1 cellular context compared by ENCODE assay signal in the genomic region with DNA sequence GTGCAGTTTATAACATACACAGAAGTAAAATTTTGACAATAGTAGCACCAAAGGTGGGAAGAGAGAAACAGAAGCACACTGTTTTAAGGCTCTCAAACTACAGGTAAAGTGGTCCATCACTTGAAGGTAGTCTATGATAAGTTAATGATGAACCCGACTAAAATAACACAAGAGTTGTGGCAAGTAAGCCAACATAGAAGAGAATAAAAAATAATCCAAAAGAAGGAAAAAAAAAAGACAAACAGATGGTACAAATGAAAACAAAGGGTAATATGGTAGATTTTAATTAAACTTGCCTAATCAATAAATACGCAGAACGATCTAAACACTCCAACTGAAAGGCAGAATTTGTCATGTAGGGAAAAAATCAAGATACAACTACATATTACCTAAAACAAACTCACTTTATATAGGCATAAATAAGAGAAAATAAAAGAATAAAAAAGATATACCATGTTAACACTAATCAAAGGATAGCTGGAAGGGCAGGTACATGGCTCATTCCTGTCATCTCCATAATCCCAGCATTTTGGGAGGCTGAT.
TF ChIP-seq lines count a peak whose summit lies in the region.

No MANE protein-coding gene starts in this region.

TF ChIP-seq in K562, 482 proteins besides CTCF, POLR2A, EP300 and RAD21:
- TF ChIP-seq SUPT5H (IDR thresholded peaks at IDR 0.05) = peak; percentile 37; the same call in 1 of the 2 replicates
- TF ChIP-seq, protein P1, sequence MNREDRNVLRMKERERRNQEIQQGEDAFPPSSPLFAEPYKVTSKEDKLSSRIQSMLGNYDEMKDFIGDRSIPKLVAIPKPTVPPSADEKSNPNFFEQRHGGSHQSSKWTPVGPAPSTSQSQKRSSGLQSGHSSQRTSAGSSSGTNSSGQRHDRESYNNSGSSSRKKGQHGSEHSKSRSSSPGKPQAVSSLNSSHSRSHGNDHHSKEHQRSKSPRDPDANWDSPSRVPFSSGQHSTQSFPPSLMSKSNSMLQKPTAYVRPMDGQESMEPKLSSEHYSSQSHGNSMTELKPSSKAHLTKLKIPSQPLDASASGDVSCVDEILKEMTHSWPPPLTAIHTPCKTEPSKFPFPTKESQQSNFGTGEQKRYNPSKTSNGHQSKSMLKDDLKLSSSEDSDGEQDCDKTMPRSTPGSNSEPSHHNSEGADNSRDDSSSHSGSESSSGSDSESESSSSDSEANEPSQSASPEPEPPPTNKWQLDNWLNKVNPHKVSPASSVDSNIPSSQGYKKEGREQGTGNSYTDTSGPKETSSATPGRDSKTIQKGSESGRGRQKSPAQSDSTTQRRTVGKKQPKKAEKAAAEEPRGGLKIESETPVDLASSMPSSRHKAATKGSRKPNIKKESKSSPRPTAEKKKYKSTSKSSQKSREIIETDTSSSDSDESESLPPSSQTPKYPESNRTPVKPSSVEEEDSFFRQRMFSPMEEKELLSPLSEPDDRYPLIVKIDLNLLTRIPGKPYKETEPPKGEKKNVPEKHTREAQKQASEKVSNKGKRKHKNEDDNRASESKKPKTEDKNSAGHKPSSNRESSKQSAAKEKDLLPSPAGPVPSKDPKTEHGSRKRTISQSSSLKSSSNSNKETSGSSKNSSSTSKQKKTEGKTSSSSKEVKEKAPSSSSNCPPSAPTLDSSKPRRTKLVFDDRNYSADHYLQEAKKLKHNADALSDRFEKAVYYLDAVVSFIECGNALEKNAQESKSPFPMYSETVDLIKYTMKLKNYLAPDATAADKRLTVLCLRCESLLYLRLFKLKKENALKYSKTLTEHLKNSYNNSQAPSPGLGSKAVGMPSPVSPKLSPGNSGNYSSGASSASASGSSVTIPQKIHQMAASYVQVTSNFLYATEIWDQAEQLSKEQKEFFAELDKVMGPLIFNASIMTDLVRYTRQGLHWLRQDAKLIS (CRISPR knock-in tag; IDR thresholded peaks at IDR 0.05) = no peak
- TF ChIP-seq HLTF (IDR thresholded peaks at IDR 0.05) = peak; percentile 51; the same call in 1 of the 2 replicates
- TF ChIP-seq ZNF668 (CRISPR knock-in tag; IDR thresholded peaks at IDR 0.05) = peak; percentile 46; the same call in 1 of the 2 replicates
- TF ChIP-seq SREBF1 (IDR thresholded peaks at IDR 0.05; ENCODE audit: borderline replicate concordance, low read depth, low read length) = no peak
- TF ChIP-seq, protein P2, sequence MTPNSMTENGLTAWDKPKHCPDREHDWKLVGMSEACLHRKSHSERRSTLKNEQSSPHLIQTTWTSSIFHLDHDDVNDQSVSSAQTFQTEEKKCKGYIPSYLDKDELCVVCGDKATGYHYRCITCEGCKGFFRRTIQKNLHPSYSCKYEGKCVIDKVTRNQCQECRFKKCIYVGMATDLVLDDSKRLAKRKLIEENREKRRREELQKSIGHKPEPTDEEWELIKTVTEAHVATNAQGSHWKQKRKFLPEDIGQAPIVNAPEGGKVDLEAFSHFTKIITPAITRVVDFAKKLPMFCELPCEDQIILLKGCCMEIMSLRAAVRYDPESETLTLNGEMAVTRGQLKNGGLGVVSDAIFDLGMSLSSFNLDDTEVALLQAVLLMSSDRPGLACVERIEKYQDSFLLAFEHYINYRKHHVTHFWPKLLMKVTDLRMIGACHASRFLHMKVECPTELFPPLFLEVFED (CRISPR knock-in tag; conservative IDR thresholded peaks at IDR 0.05) = 0 out of 2 replicates have a peak, but pooled peaks have one; percentile 44
- TF ChIP-seq KAT7 (CRISPR knock-in tag; IDR thresholded peaks at IDR 0.05; ENCODE audit: borderline replicate concordance) = 0 out of 2 replicates have a peak, but pooled peaks have one; percentile 53
- TF ChIP-seq, protein P3, sequence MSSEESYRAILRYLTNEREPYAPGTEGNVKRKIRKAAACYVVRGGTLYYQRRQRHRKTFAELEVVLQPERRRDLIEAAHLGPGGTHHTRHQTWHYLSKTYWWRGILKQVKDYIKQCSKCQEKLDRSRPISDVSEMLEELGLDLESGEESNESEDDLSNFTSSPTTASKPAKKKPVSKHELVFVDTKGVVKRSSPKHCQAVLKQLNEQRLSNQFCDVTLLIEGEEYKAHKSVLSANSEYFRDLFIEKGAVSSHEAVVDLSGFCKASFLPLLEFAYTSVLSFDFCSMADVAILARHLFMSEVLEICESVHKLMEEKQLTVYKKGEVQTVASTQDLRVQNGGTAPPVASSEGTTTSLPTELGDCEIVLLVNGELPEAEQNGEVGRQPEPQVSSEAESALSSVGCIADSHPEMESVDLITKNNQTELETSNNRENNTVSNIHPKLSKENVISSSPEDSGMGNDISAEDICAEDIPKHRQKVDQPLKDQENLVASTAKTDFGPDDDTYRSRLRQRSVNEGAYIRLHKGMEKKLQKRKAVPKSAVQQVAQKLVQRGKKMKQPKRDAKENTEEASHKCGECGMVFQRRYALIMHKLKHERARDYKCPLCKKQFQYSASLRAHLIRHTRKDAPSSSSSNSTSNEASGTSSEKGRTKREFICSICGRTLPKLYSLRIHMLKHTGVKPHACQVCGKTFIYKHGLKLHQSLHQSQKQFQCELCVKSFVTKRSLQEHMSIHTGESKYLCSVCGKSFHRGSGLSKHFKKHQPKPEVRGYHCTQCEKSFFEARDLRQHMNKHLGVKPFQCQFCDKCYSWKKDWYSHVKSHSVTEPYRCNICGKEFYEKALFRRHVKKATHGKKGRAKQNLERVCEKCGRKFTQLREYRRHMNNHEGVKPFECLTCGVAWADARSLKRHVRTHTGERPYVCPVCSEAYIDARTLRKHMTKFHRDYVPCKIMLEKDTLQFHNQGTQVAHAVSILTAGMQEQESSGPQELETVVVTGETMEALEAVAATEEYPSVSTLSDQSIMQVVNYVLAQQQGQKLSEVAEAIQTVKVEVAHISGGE (CRISPR knock-in tag; IDR thresholded peaks at IDR 0.05) = 0 out of 6 replicates have a peak, but pooled peaks of 1 of the 3 experiments have one; percentile 23
- TF ChIP-seq, protein P4, sequence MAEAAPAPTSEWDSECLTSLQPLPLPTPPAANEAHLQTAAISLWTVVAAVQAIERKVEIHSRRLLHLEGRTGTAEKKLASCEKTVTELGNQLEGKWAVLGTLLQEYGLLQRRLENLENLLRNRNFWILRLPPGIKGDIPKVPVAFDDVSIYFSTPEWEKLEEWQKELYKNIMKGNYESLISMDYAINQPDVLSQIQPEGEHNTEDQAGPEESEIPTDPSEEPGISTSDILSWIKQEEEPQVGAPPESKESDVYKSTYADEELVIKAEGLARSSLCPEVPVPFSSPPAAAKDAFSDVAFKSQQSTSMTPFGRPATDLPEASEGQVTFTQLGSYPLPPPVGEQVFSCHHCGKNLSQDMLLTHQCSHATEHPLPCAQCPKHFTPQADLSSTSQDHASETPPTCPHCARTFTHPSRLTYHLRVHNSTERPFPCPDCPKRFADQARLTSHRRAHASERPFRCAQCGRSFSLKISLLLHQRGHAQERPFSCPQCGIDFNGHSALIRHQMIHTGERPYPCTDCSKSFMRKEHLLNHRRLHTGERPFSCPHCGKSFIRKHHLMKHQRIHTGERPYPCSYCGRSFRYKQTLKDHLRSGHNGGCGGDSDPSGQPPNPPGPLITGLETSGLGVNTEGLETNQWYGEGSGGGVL (CRISPR knock-in tag; IDR thresholded peaks at IDR 0.05) = peak; percentile 55
- TF ChIP-seq ZFP30 (CRISPR knock-in tag; IDR thresholded peaks at IDR 0.05; ENCODE audit: borderline replicate concordance) = no peak
- TF ChIP-seq CEBPB (tag; IDR thresholded peaks at IDR 0.05) = no peak
- no peak for TF ChIP-seq CREM (IDR thresholded peaks at IDR 0.05; ENCODE audit: low read depth)
- TF ChIP-seq POLR2H (tag; IDR thresholded peaks at IDR 0.05; ENCODE audit: low read depth) = peak; percentile 65
- TF ChIP-seq RUNX1 (IDR thresholded peaks at IDR 0.05; ENCODE audit: low read depth) = no peak
- 0 out of 4 replicates have a peak, but pooled peaks of 1 of the 2 experiments have one; percentile 18 for TF ChIP-seq FOXK2 (conservative IDR thresholded peaks at IDR 0.05 in 1 of 2, IDR thresholded peaks at IDR 0.05 in 1 of 2; ENCODE audit: low read depth in 2 of 2)
- TF ChIP-seq POLR2B (IDR thresholded peaks at IDR 0.05; ENCODE audit: low read depth, partially characterized antibody) = peak; percentile 40
- TF ChIP-seq THRAP3 (IDR thresholded peaks at IDR 0.05; ENCODE audit: borderline replicate concordance) = 0 out of 2 replicates have a peak, but pooled peaks have one; percentile 33
- TF ChIP-seq ARNT (IDR thresholded peaks at IDR 0.05) = 0 out of 4 replicates have a peak, but pooled peaks of 1 of the 2 experiments have one; percentile 27
- TF ChIP-seq CBX8 (IDR thresholded peaks at IDR 0.05; ENCODE audit: borderline replicate concordance, extremely low read depth, low read depth, low read length, poor library complexity, severe bottlenecking) = no peak
- TF ChIP-seq ZNF316 (IDR thresholded peaks at IDR 0.05) = peak; percentile 57
- TF ChIP-seq, protein P5, sequence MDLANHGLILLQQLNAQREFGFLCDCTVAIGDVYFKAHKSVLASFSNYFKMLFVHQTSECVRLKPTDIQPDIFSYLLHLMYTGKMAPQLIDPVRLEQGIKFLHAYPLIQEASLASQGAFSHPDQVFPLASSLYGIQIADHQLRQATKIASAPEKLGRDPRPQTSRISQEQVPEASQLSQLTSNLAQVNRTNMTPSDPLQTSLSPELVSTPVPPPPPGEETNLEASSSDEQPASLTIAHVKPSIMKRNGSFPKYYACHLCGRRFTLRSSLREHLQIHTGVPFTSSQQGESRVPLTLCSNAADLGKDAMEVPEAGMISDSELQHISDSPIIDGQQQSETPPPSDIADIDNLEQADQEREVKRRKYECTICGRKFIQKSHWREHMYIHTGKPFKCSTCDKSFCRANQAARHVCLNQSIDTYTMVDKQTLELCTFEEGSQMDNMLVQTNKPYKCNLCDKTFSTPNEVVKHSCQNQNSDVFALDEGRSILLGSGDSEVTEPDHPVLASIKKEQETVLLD (IDR thresholded peaks at IDR 0.05) = peak; percentile 33; the same call in 1 of the 2 replicates
- TF ChIP-seq ZC3H11A (IDR thresholded peaks at IDR 0.05; ENCODE audit: low read depth, low read length) = no peak
- TF ChIP-seq OTX1 (CRISPR knock-in tag; IDR thresholded peaks at IDR 0.05) = 0 out of 2 replicates have a peak, but pooled peaks have one; percentile 13
